In genomic region chr13:46553521-46553885, GRCh38 we compare ENCODE assay signal across 8 cellular contexts. TPM values are rescaled to one million over a fixed set of nuclear protein-coding genes. Genes with fewer than 3 reads are reported as not detected.
A peak's percentile ranks its signal among the peaks of the same experiment; 100 is the strongest.
DNase-seq lines count a peak whose midpoint lies in the region; ATAC-seq, FAIRE-seq and TF ChIP-seq lines count a peak whose summit lies in the region.

No MANE protein-coding gene starts in this region.

- peak overlapping the region; percentile 80 for H3K27ac Mint-ChIP-seq in activated naive CD8-positive, alpha-beta T cell treated with anti-CD3 and anti-CD28 coated beads, Interleukin-2, amount 10 ng/mL, durations not matched to agents 7 days and 5 days
- peak overlapping the region; percentile 76 to 96 for H3K27ac Mint-ChIP-seq in stimulated activated naive CD8-positive, alpha-beta T cell treated with anti-CD3 and anti-CD28 coated beads, Interleukin-15, amount 100 ng/mL, for 72 hours

- DNase-seq in GM12891 (ENCODE audit: insufficient read length, low spot score) = no peak
- DNase-seq in activated naive CD8-positive, alpha-beta T cell treated with anti-CD3 and anti-CD28 coated beads, Interleukin-2, amount 10 ng/mL, durations not matched to agents 7 days and 5 days = no peak
- DNase-seq in stimulated activated naive CD8-positive, alpha-beta T cell treated with anti-CD3 and anti-CD28 coated beads, Interleukin-15, amount 100 ng/mL, for 72 hours = no peak
- no peak for DNase-seq in G401 (ENCODE audit: low spot score)
- no peak for DNase-seq in DMS53 treated with DMSO at 0.1 percent for 48 hours (lab: John Stamatoyannopoulos, UW; ENCODE audit: unreplicated experiment)
- no peak for DNase-seq in DMS153 (lab: John Stamatoyannopoulos, UW)

- H3K27me3 Mint-ChIP-seq in activated naive CD8-positive, alpha-beta T cell treated with anti-CD3 and anti-CD28 coated beads, Interleukin-2, amount 10 ng/mL, durations not matched to agents 7 days and 5 days = peaks cover 8% of the 10 kb centered on the region
- H3K27me3 Mint-ChIP-seq in stimulated activated naive CD8-positive, alpha-beta T cell treated with anti-CD3 and anti-CD28 coated beads, Interleukin-15, amount 100 ng/mL, for 72 hours = peaks cover 9% of the 10 kb centered on the region

- peak overlapping the region; percentile 71; the same call in 1 of the 2 replicates for H3K9ac ChIP-seq in iPS-20b (ENCODE audit: low read depth, low read length)

- POLR2A ChIA-PET in activated naive CD8-positive, alpha-beta T cell treated with anti-CD3 and anti-CD28 coated beads, Interleukin-2, amount 10 ng/mL, durations not matched to agents 7 days and 5 days (lab: Charles Lee) = interaction anchor here (0.9 to 1.9 kb wide), 4 partner anchors 113 to 243 kb away, joined by 3 to 9 read pairs (median 4); partner anchors contain the start of gene ESD

- H3K9me3 Mint-ChIP-seq in activated naive CD8-positive, alpha-beta T cell treated with anti-CD3 and anti-CD28 coated beads, Interleukin-2, amount 10 ng/mL, durations not matched to agents 7 days and 5 days = no peaks in the 10 kb centered on the region
- no peaks in the 10 kb centered on the region for H3K9me3 Mint-ChIP-seq in stimulated activated naive CD8-positive, alpha-beta T cell treated with anti-CD3 and anti-CD28 coated beads, Interleukin-15, amount 100 ng/mL, for 72 hours

- H3K4me1 ChIP-seq in iPS-20b (ENCODE audit: insufficient read depth, low read length) = no peaks in the 10 kb centered on the region; the same call in 1 of the 2 replicates

- peak; percentile 23 for FAIRE-seq in GM12891 (lab: Jason Lieb, UNC)

- in situ Hi-C loops in G401 (cut with HindIII; ENCODE audit: low sequenced_read_pairs) = no loop called here

- peaks cover 3% of the 10 kb centered on the region for H3K36me3 Mint-ChIP-seq in activated naive CD8-positive, alpha-beta T cell treated with anti-CD3 and anti-CD28 coated beads, Interleukin-2, amount 10 ng/mL, durations not matched to agents 7 days and 5 days

- H3K27me3 ChIP-seq in iPS-20b (ENCODE audit: insufficient read depth, low read length) = peaks cover 40% of the 10 kb centered on the region

- H3K4me1 Mint-ChIP-seq in activated naive CD8-positive, alpha-beta T cell treated with anti-CD3 and anti-CD28 coated beads, Interleukin-2, amount 10 ng/mL, durations not matched to agents 7 days and 5 days = peaks cover 34% of the 10 kb centered on the region
- H3K4me1 Mint-ChIP-seq in stimulated activated naive CD8-positive, alpha-beta T cell treated with anti-CD3 and anti-CD28 coated beads, Interleukin-15, amount 100 ng/mL, for 72 hours = peaks cover 54% of the 10 kb centered on the region

- no peaks in the 10 kb centered on the region for H3K9me3 ChIP-seq in iPS-20b (ENCODE audit: insufficient read depth, low read depth, low read length)

- peak overlapping the region; percentile 82 for H3K4me3 ChIP-seq in iPS-20b (ENCODE audit: low read length)

- no peak overlapping the region for H3K27ac ChIP-seq in iPS-20b (ENCODE audit: low read length)

- no peaks in the 10 kb centered on the region for H3K36me3 ChIP-seq in iPS-20b (ENCODE audit: insufficient read depth, low read depth, low read length)

- ATAC-seq in HG03175 (IDR thresholded peaks at IDR 0.05; ENCODE audit: unreplicated experiment) = peak; percentile 1
- peak; percentile 1 for ATAC-seq in activated naive CD8-positive, alpha-beta T cell treated with anti-CD3 and anti-CD28 coated beads, Interleukin-2, amount 10 ng/mL, durations not matched to agents 7 days and 5 days (ENCODE audit: low read depth)
- ATAC-seq in stimulated activated naive CD8-positive, alpha-beta T cell treated with anti-CD3 and anti-CD28 coated beads, Interleukin-15, amount 100 ng/mL, for 72 hours = peak; percentile 20

- peak overlapping the region; percentile 94 for H3K4me3 Mint-ChIP-seq in activated naive CD8-positive, alpha-beta T cell treated with anti-CD3 and anti-CD28 coated beads, Interleukin-2, amount 10 ng/mL, durations not matched to agents 7 days and 5 days
- peak overlapping the region; percentile 98 to 99 for H3K4me3 Mint-ChIP-seq in stimulated activated naive CD8-positive, alpha-beta T cell treated with anti-CD3 and anti-CD28 coated beads, Interleukin-15, amount 100 ng/mL, for 72 hours

- no peak for TF ChIP-seq POLR2A in GM12891 (IDR thresholded peaks at IDR 0.05; ENCODE audit: low read depth, low read length)

TF ChIP-seq in GM12891, 5 proteins besides CTCF, POLR2A, EP300 and RAD21:
- TF ChIP-seq PAX5 (IDR thresholded peaks at IDR 0.05; ENCODE audit: insufficient read depth, low read length, severe bottlenecking) = no peak
- no peak for TF ChIP-seq POU2F2 (IDR thresholded peaks at IDR 0.05; ENCODE audit: low read depth, low read length)

RNA-seq across cellular contexts. Expression of gene LRCH1, which starts 0.5 kb away (rescaled TPM):
- polyA plus RNA-seq in GM12891 (2012; ENCODE audit: low read depth, missing spikeins) = 19.9 TPM
- 10 to 100 TPM; 18.5 to 18.9 TPM for total RNA-seq in activated naive CD8-positive, alpha-beta T cell treated with anti-CD3 and anti-CD28 coated beads, Interleukin-2, amount 10 ng/mL, durations not matched to agents 7 days and 5 days
- 0.12 and 0.85 TPM in 2 replicates for total RNA-seq in G401 (2014; rRNA removed; shearing (Covaris generic))

Comparison
In these comparisons a context has a peak if more than half of its experiments do, and no peak if none do; other contexts are left out.
1. RNA of gene LRCH1, which starts 0.5 kb away (total RNA-seq): 18.5 to 18.9 TPM in activated naive CD8-positive, alpha-beta T cell treated with anti-CD3 and anti-CD28 coated beads, Interleukin-2, amount 10 ng/mL, durations not matched to agents 7 days and 5 days; 0.12 to 0.85 TPM in G401; every median in the first group is over 10 times any median in the second.
2. Peak in every context shown above with its lines, with median percentiles within 50 percentile points of each other: ATAC-seq.